Comparison of ENCODE assay signal across 3 cellular contexts in the genomic region with DNA sequence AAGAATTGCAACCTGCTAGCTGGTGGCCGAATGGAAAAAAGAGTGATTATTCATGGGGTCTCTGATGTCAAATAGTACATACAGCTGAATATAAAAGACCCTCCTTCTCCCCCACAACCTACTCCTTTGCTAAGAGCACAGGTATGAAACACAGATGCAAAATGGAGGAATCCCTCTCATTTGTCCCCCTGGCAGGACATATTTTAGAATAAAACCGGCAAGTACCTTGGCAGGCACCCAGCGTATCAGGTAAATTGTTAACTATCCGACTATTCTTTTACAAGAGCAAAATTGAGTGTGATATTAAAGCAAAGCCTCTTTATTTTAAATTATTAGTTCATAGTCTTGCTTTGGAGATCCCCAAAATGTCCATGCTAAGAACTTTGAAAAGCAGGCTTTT.
TF ChIP-seq lines count a peak whose summit lies in the region.

No MANE protein-coding gene starts in this region.

TF ChIP-seq in liver, 16 proteins besides CTCF, POLR2A, EP300 and RAD21:
- peak; percentile 52 for TF ChIP-seq YY1 (IDR thresholded peaks at IDR 0.05)
- no peak for TF ChIP-seq RXRA (IDR thresholded peaks at IDR 0.05)
- TF ChIP-seq NR2F2 (IDR thresholded peaks at IDR 0.05): no peak
- TF ChIP-seq, protein P1, sequence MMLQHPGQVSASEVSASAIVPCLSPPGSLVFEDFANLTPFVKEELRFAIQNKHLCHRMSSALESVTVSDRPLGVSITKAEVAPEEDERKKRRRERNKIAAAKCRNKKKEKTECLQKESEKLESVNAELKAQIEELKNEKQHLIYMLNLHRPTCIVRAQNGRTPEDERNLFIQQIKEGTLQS (IDR thresholded peaks at IDR 0.05): no peak

TF ChIP-seq in HepG2, 621 proteins besides CTCF, POLR2A, EP300 and RAD21:
- no peak for TF ChIP-seq ZFYVE20 (CRISPR knock-in tag; IDR thresholded peaks at IDR 0.05; ENCODE audit: borderline replicate concordance, low read depth)
- TF ChIP-seq THAP11 (CRISPR knock-in tag; IDR thresholded peaks at IDR 0.05): no peak
- no peak for TF ChIP-seq ZNF225 (CRISPR knock-in tag; IDR thresholded peaks at IDR 0.05)
- TF ChIP-seq MAZ (IDR thresholded peaks at IDR 0.05; ENCODE audit: borderline replicate concordance, low read depth, low read length): no peak
- TF ChIP-seq MAZ (CRISPR knock-in tag; IDR thresholded peaks at IDR 0.05; ENCODE audit: low read depth): no peak
- TF ChIP-seq ZSCAN21 (CRISPR knock-in tag; IDR thresholded peaks at IDR 0.05; ENCODE audit: borderline replicate concordance): no peak
- TF ChIP-seq TEAD3 (CRISPR knock-in tag; optimal IDR thresholded peaks at IDR 0.05; ENCODE audit: borderline replicate concordance): no peak
- TF ChIP-seq ZNF589 (CRISPR knock-in tag; conservative IDR thresholded peaks at IDR 0.05): no peak
- TF ChIP-seq GFI1 (CRISPR knock-in tag; IDR thresholded peaks at IDR 0.05; ENCODE audit: borderline replicate concordance): no peak
- no peak for TF ChIP-seq SKI (IDR thresholded peaks at IDR 0.05; ENCODE audit: partially characterized antibody)
- TF ChIP-seq, protein P2, sequence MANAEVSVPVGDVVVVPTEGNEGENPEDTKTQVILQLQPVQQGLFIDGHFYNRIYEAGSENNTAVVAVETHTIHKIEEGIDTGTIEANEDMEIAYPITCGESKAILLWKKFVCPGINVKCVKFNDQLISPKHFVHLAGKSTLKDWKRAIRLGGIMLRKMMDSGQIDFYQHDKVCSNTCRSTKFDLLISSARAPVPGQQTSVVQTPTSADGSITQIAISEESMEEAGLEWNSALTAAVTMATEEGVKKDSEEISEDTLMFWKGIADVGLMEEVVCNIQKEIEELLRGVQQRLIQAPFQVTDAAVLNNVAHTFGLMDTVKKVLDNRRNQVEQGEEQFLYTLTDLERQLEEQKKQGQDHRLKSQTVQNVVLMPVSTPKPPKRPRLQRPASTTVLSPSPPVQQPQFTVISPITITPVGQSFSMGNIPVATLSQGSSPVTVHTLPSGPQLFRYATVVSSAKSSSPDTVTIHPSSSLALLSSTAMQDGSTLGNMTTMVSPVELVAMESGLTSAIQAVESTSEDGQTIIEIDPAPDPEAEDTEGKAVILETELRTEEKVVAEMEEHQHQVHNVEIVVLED (CRISPR knock-in tag; IDR thresholded peaks at IDR 0.05; ENCODE audit: borderline replicate concordance): no peak
TF ChIP-seq in HepG2: peak in this region for 0.

TF ChIP-seq in endothelial cell of umbilical vein, 7 proteins besides CTCF, POLR2A, EP300 and RAD21:
- no peak for TF ChIP-seq EZH2 (IDR thresholded peaks at IDR 0.05; ENCODE audit: borderline replicate concordance, low read depth, low read length, severe bottlenecking)
- TF ChIP-seq JUN (IDR thresholded peaks at IDR 0.05; ENCODE audit: borderline replicate concordance, insufficient read depth, insufficient read length, low read depth): no peak
- TF ChIP-seq, protein P3, sequence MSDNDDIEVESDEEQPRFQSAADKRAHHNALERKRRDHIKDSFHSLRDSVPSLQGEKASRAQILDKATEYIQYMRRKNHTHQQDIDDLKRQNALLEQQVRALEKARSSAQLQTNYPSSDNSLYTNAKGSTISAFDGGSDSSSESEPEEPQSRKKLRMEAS (IDR thresholded peaks at IDR 0.05; ENCODE audit: insufficient read depth, insufficient read length): no peak
- TF ChIP-seq GATA2 (IDR thresholded peaks at IDR 0.05; ENCODE audit: insufficient read depth, insufficient read length, low read depth, low read length): no peak
- TF ChIP-seq POLR2AphosphoS5 (IDR thresholded peaks at IDR 0.05; ENCODE audit: insufficient read depth, low read depth, low read length): no peak
- no peak for TF ChIP-seq FOS (IDR thresholded peaks at IDR 0.05; ENCODE audit: borderline replicate concordance, insufficient read depth, low read length)
- TF ChIP-seq MYC (IDR thresholded peaks at IDR 0.05; ENCODE audit: low read depth, low read length): no peak
